1 cellular context compared by ENCODE assay signal in the genomic region with DNA sequence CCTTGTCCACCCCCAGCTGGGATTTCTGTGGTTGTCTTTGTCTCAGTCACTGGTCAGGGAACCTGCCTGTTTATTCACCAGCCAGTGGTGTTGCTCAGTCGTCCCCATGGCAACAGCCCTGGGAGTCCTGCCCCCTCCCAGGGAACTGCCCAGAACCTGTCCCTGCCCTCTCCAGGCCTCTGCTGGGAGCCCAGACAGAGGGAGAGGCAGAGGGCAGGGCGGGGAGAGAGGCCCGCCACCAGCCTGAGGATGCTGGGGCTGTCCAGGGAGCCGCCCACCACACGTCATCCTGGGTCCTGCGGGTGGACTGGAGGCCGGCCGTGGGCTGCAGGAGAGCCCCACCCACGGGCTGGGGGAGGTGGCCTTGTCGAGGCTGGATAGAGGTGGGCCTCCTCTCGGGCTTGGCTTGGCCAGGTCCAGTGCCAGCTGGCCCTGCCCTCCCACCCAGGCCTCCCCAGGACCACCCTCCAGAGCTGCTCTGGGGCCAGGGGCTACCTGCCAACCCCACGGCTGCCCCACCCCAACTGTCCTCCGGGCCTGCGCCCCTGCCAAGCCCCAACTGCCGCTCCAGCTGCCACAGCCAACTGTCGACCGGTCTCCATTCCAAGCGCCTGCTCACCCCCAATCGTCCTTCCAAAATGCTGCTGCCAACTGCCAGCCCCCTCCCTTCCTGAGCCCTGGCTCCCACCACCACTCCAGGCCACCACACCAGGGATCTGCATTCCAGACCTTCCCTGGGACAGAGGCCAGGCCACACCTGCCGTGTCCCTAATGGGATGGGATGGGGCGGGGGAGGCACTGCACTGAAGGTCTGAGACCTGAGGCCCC.
TF ChIP-seq lines count a peak whose summit lies in the region.

No MANE protein-coding gene starts in this region.

TF ChIP-seq in GM12878, 131 proteins besides CTCF, POLR2A, EP300 and RAD21:
- no peak for TF ChIP-seq JUND (IDR thresholded peaks at IDR 0.05; ENCODE audit: low read depth, low read length)
- peak; percentile 76 for TF ChIP-seq BMI1 (IDR thresholded peaks at IDR 0.05; ENCODE audit: borderline replicate concordance)
- peak; percentile 29 for TF ChIP-seq RUNX3 (IDR thresholded peaks at IDR 0.05; ENCODE audit: low read length)
- peak; percentile 82 for TF ChIP-seq SP1 (IDR thresholded peaks at IDR 0.05; ENCODE audit: low read depth, low read length)
- TF ChIP-seq PKNOX1 (IDR thresholded peaks at IDR 0.05): peak; percentile 95
- TF ChIP-seq, protein P1, sequence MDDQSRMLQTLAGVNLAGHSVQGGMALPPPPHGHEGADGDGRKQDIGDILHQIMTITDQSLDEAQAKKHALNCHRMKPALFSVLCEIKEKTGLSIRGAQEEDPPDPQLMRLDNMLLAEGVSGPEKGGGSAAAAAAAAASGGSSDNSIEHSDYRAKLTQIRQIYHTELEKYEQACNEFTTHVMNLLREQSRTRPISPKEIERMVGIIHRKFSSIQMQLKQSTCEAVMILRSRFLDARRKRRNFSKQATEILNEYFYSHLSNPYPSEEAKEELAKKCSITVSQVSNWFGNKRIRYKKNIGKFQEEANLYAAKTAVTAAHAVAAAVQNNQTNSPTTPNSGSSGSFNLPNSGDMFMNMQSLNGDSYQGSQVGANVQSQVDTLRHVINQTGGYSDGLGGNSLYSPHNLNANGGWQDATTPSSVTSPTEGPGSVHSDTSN (IDR thresholded peaks at IDR 0.05; ENCODE audit: insufficient replicate concordance, low read depth, low read length): peak; percentile 90
- TF ChIP-seq BACH1 (IDR thresholded peaks at IDR 0.05; ENCODE audit: borderline replicate concordance): no peak
- TF ChIP-seq, protein P2, sequence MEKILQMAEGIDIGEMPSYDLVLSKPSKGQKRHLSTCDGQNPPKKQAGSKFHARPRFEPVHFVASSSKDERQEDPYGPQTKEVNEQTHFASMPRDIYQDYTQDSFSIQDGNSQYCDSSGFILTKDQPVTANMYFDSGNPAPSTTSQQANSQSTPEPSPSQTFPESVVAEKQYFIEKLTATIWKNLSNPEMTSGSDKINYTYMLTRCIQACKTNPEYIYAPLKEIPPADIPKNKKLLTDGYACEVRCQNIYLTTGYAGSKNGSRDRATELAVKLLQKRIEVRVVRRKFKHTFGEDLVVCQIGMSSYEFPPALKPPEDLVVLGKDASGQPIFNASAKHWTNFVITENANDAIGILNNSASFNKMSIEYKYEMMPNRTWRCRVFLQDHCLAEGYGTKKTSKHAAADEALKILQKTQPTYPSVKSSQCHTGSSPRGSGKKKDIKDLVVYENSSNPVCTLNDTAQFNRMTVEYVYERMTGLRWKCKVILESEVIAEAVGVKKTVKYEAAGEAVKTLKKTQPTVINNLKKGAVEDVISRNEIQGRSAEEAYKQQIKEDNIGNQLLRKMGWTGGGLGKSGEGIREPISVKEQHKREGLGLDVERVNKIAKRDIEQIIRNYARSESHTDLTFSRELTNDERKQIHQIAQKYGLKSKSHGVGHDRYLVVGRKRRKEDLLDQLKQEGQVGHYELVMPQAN (conservative IDR thresholded peaks at IDR 0.05): no peak
- TF ChIP-seq IKZF2 (IDR thresholded peaks at IDR 0.05): no peak
